18 cellular contexts compared by ENCODE assay signal in the genomic region with DNA sequence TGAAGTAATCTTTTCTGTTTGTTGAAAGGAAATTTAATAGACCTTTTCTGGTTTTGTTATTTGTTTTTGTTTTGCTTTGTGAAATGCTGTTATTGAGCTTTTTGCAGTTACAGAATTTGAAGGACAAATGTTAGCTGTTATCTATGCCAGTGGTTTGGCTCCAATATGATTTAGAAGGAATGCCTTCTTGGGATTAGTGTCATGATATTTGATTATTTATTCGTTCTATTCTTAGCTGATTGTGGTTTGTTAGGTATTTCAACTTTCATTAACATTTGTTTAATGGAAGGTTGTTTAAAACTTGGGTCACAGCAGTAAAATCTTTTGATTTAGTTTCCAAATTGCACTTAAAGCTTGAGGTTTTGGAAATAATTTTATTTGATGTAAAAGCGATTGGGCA. TPM values are rescaled to one million over a fixed set of nuclear protein-coding genes. Genes with fewer than 3 reads are reported as not detected.
DNase-seq lines count a peak whose midpoint lies in the region; ATAC-seq and TF ChIP-seq lines count a peak whose summit lies in the region.
"Had no signal": no experiment of that assay in that cellular context is flagged by ENCODE, and none has a peak within 500 bp of the region (broad histone marks: within the 10 kb centered on the region; RNA-seq: fewer than 3 reads in every experiment).

No MANE protein-coding gene starts in this region.

- no peaks in the 10 kb centered on the region for H3K9me3 ChIP-seq in adipocyte (ENCODE audit: control insufficient read depth, low read length)
- H3K9me3 ChIP-seq in mucosa of descending colon, result no peaks in the 10 kb centered on the region
- H3K9me3 ChIP-seq: thoracic aorta had no signal

- peaks cover 98% of the 10 kb centered on the region for H3K79me2 ChIP-seq in GM23338 (replicated peaks; ENCODE audit: insufficient read depth)

- no peaks in the 10 kb centered on the region for H3K9me3 Mint-ChIP-seq in GM23338
- H3K9me3 Mint-ChIP-seq in neural crest cell, result peaks cover under 1% of the 10 kb centered on the region

- no peak overlapping the region for H3K27ac ChIP-seq in GM23338 (ENCODE audit: low read depth)

- no peak for TF ChIP-seq CTCF in GM23338 (conservative IDR thresholded peaks at IDR 0.05; ENCODE audit: low read depth in 2 of 2)
- no peak for TF ChIP-seq CTCF in neural crest cell (conservative IDR thresholded peaks at IDR 0.05)
- TF ChIP-seq CTCF in mucosa of descending colon (IDR thresholded peaks at IDR 0.05), result no peak

- no peak overlapping the region for H3K4me3 ChIP-seq in GM23338
- H3K4me3 ChIP-seq in adipocyte (ENCODE audit: low read length), result peak overlapping the region; percentile 68
- no peak overlapping the region for H3K4me3 ChIP-seq in mucosa of descending colon

- no peaks in the 10 kb centered on the region for H3K27me3 Mint-ChIP-seq in GM23338 (ENCODE audit: insufficient read depth, low read depth, poor library complexity)
- H3K27me3 Mint-ChIP-seq in neural crest cell (ENCODE audit: low read depth), result no peaks in the 10 kb centered on the region
- H3K27me3 Mint-ChIP-seq: activated CD4-positive, alpha-beta T cell treated with anti-CD3 and anti-CD28 coated beads for 36 hours had no signal

- intact Hi-C loops in mucosa of descending colon (cut with DNase I, micrococcal nuclease), result no loop called here

- peak overlapping the region; percentile 30; the same call in 1 of the 2 replicates for H3K4me2 ChIP-seq in GM23338

- no peaks in the 10 kb centered on the region for H3K9me2 ChIP-seq in GM23338 (ENCODE audit: insufficient read depth)

- H3K27ac Mint-ChIP-seq in GM23338 (no peak overlapping the region), neural crest cell (ENCODE audit: unreplicated experiment) (peak overlapping the region; percentile 45)
- H3K27ac Mint-ChIP-seq: activated CD4-positive, alpha-beta T cell treated with anti-CD3 and anti-CD28 coated beads for 36 hours; CD14-positive monocyte; immature natural killer cell had no signal

- peaks cover 28% of the 10 kb centered on the region for H3K4me1 ChIP-seq in GM23338 (ENCODE audit: insufficient read depth)
- peaks cover 42% of the 10 kb centered on the region for H3K4me1 ChIP-seq in adipocyte (ENCODE audit: control insufficient read depth, insufficient read depth, low read length)
- peaks cover 2% of the 10 kb centered on the region for H3K4me1 ChIP-seq in mucosa of descending colon (ENCODE audit: low read depth)

- H2AFZ ChIP-seq in GM23338, result no peak overlapping the region

- no peak overlapping the region for H3K4me3 Mint-ChIP-seq in GM23338
- H3K4me3 Mint-ChIP-seq in neural crest cell, result peak overlapping the region; percentile 36
- H3K4me3 Mint-ChIP-seq: activated CD4-positive, alpha-beta T cell treated with anti-CD3 and anti-CD28 coated beads for 36 hours; CD14-positive monocyte; immature natural killer cell had no signal

- H3K36me3 Mint-ChIP-seq in GM23338 (ENCODE audit: low read depth), result peaks cover 3% of the 10 kb centered on the region; the same call in 2 of the 3 replicates
- peaks cover 9% of the 10 kb centered on the region for H3K36me3 Mint-ChIP-seq in neural crest cell (ENCODE audit: low read depth)
- H3K36me3 Mint-ChIP-seq: CD14-positive monocyte, immature natural killer cell had no signal

- no peak for ATAC-seq in GM23338
- ATAC-seq in HG03469 (IDR thresholded peaks at IDR 0.05; ENCODE audit: unreplicated experiment), result no peak
- no peak for ATAC-seq in HG03097 (IDR thresholded peaks at IDR 0.05; ENCODE audit: low FRiP score, unreplicated experiment)
- ATAC-seq in mucosa of descending colon, result no peak
- ATAC-seq in GM21381 (IDR thresholded peaks at IDR 0.05; ENCODE audit: unreplicated experiment), result no peak
- ATAC-seq: activated CD4-positive, alpha-beta T cell treated with anti-CD3 and anti-CD28 coated beads for 36 hours; HepG2 had no signal

- H4K20me1 ChIP-seq in GM23338 (replicated peaks; ENCODE audit: insufficient read depth), result peaks cover 11% of the 10 kb centered on the region; the same call in 1 of the 2 replicates

- H3K4me1 Mint-ChIP-seq in GM23338 (peaks cover 47% of the 10 kb centered on the region), neural crest cell (peaks cover 67% of the 10 kb centered on the region)
- H3K4me1 Mint-ChIP-seq: activated CD4-positive, alpha-beta T cell treated with anti-CD3 and anti-CD28 coated beads for 36 hours; CD14-positive monocyte; immature natural killer cell had no signal

- H3K36me3 ChIP-seq in GM23338 (ENCODE audit: insufficient read depth) (no peaks in the 10 kb centered on the region), adipocyte (ENCODE audit: control insufficient read depth, insufficient read depth, low read length, severe bottlenecking) (no peaks in the 10 kb centered on the region), mucosa of descending colon (ENCODE audit: low read depth) (no peaks in the 10 kb centered on the region)
- H3K36me3 ChIP-seq: thoracic aorta had no signal

- no peak overlapping the region for H3K9ac ChIP-seq in adipocyte (ENCODE audit: low read length)

- DNase-seq in GM23338 (ENCODE audit: low spot score) (no peak), adipocyte (ENCODE audit: low read depth) (peak; percentile 34), fibroblast of peridontal ligament (ENCODE audit: extremely low read depth) (peak; percentile 69), neural crest cell (ENCODE audit: low read depth, low spot score) (no peak), mucosa of descending colon (no peak)
- DNase-seq: activated CD4-positive, alpha-beta T cell treated with anti-CD3 and anti-CD28 coated beads for 36 hours; DMS 273 treated with DMSO at 0.1 percent for 48 hours; glutamatergic neuron; immature natural killer cell; NCI-H2107; NCI-H524 treated with DMSO at 0.1 percent for 48 hours had no signal

- H3K27me3 ChIP-seq in GM23338 (ENCODE audit: insufficient read depth) (no peaks in the 10 kb centered on the region), adipocyte (replicated peaks; ENCODE audit: control insufficient read depth, insufficient read depth, low read length) (no peaks in the 10 kb centered on the region)

- no peaks in the 10 kb centered on the region for H3F3A ChIP-seq in GM23338 (replicated peaks; ENCODE audit: low read depth)

TF ChIP-seq in GM23338, 12 proteins besides CTCF, POLR2A, EP300 and RAD21 (continues in another document):
- TF ChIP-seq CREB1 (CRISPR knock-in tag; IDR thresholded peaks at IDR 0.05; ENCODE audit: low read depth), result no peak
- TF ChIP-seq, protein P1, sequence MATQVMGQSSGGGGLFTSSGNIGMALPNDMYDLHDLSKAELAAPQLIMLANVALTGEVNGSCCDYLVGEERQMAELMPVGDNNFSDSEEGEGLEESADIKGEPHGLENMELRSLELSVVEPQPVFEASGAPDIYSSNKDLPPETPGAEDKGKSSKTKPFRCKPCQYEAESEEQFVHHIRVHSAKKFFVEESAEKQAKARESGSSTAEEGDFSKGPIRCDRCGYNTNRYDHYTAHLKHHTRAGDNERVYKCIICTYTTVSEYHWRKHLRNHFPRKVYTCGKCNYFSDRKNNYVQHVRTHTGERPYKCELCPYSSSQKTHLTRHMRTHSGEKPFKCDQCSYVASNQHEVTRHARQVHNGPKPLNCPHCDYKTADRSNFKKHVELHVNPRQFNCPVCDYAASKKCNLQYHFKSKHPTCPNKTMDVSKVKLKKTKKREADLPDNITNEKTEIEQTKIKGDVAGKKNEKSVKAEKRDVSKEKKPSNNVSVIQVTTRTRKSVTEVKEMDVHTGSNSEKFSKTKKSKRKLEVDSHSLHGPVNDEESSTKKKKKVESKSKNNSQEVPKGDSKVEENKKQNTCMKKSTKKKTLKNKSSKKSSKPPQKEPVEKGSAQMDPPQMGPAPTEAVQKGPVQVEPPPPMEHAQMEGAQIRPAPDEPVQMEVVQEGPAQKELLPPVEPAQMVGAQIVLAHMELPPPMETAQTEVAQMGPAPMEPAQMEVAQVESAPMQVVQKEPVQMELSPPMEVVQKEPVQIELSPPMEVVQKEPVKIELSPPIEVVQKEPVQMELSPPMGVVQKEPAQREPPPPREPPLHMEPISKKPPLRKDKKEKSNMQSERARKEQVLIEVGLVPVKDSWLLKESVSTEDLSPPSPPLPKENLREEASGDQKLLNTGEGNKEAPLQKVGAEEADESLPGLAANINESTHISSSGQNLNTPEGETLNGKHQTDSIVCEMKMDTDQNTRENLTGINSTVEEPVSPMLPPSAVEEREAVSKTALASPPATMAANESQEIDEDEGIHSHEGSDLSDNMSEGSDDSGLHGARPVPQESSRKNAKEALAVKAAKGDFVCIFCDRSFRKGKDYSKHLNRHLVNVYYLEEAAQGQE (IDR thresholded peaks at IDR 0.05; ENCODE audit: unreplicated experiment), result no peak
- no peak for TF ChIP-seq POLR2AphosphoS5 (IDR thresholded peaks at IDR 0.05; ENCODE audit: low read depth)
- TF ChIP-seq ZNF114 (CRISPR knock-in tag; IDR thresholded peaks at IDR 0.05), result no peak
- TF ChIP-seq ETS1 (IDR thresholded peaks at IDR 0.05), result no peak
- TF ChIP-seq EZH2 (IDR thresholded peaks at IDR 0.05; ENCODE audit: low read depth, unreplicated experiment), result no peak
- TF ChIP-seq EZH2phosphoT487 (IDR thresholded peaks at IDR 0.05; ENCODE audit: unreplicated experiment), result no peak

RNA-seq across cellular contexts. Expression of gene ADGRL2, which starts 33.5 kb away (rescaled TPM):
- 90.3 and 104 TPM in 2 replicates for total RNA-seq in GM23338 (2014; rRNA removed; shearing (Covaris generic))
- polyA plus RNA-seq in GM23338 (2016; fragmentation: Nextera tagmentation; extraction: Ambion mirVana), result 32.9 and 38.2 TPM in 2 replicates
- total RNA-seq in neural crest cell (168 and 170 TPM in 2 replicates), mucosa of descending colon (10 to 100 TPM in 1 of 3 donors, 1 to 10 TPM in 2; 4.5 to 31.7 (median 9.2) TPM)
- total RNA-seq: activated CD4-positive, alpha-beta T cell treated with anti-CD3 and anti-CD28 coated beads for 36 hours; G401 had no signal
- polyA plus RNA-seq: CD14-positive monocyte, immature natural killer cell had no signal

Comparison
In these comparisons a context has a peak if more than half of its experiments do, and no peak if none do; other contexts are left out.
1. DNase-seq: peak in adipocyte (single experiment) and fibroblast of peridontal ligament (single experiment); none in GM23338 (single experiment), neural crest cell (single experiment) and mucosa of descending colon (0 of 3).